1 cellular context compared by ENCODE assay signal in genomic region chr10:71212249-71213126, GRCh38.
TF ChIP-seq lines count a peak whose summit lies in the region.

UNC5B (plus strand) TSS chr10:71212570; CDS start chr10:71212986, 416 bp downstream.

TF ChIP-seq in WTC11, 78 proteins besides CTCF, POLR2A, EP300 and RAD21 (continued from another document and continues in another):
- TF ChIP-seq KAT7 (CRISPR knock-in tag; IDR thresholded peaks at IDR 0.05; ENCODE audit: borderline replicate concordance) (peak; percentile 75; the same call in 1 of the 2 replicates), AR (CRISPR knock-in tag; IDR thresholded peaks at IDR 0.05) (no peak), E2F5 (CRISPR knock-in tag; IDR thresholded peaks at IDR 0.05) (peak; percentile 80), ZNF219 (CRISPR knock-in tag; IDR thresholded peaks at IDR 0.05; ENCODE audit: borderline replicate concordance) (no peak), FOXP1 (CRISPR knock-in tag; IDR thresholded peaks at IDR 0.05; ENCODE audit: borderline replicate concordance) (peak; percentile 43; the same call in 1 of the 2 replicates), ERG (CRISPR knock-in tag; IDR thresholded peaks at IDR 0.05) (no peak), IRF1 (CRISPR knock-in tag; IDR thresholded peaks at IDR 0.05) (no peak), ZNF263 (CRISPR knock-in tag; IDR thresholded peaks at IDR 0.05; ENCODE audit: low read depth) (no peak), PRRX2 (CRISPR knock-in tag; IDR thresholded peaks at IDR 0.05) (no peak), PRDM15 (CRISPR knock-in tag; IDR thresholded peaks at IDR 0.05) (peak; percentile 90), ZNF281 (CRISPR knock-in tag; IDR thresholded peaks at IDR 0.05) (no peak), SP1 (CRISPR knock-in tag; conservative IDR thresholded peaks at IDR 0.05) (peak; percentile 95), NR2C2 (CRISPR knock-in tag; IDR thresholded peaks at IDR 0.05) (no peak), ZNF423 (CRISPR knock-in tag; IDR thresholded peaks at IDR 0.05) (no peak), HMGXB4 (CRISPR knock-in tag; IDR thresholded peaks at IDR 0.05) (peak; percentile 66; the same call in 1 of the 2 replicates), NFYB (CRISPR knock-in tag; conservative IDR thresholded peaks at IDR 0.05; ENCODE audit: low read depth) (no peak), ZNF396 (CRISPR knock-in tag; IDR thresholded peaks at IDR 0.05; ENCODE audit: borderline replicate concordance) (no peak), TEAD1 (CRISPR knock-in tag; IDR thresholded peaks at IDR 0.05) (no peak), PREB (CRISPR knock-in tag; IDR thresholded peaks at IDR 0.05; ENCODE audit: borderline replicate concordance) (no peak), MLX (CRISPR knock-in tag; IDR thresholded peaks at IDR 0.05) (no peak), E2F4 (CRISPR knock-in tag; IDR thresholded peaks at IDR 0.05; ENCODE audit: borderline replicate concordance, low read depth) (no peak), CDX4 (CRISPR knock-in tag; IDR thresholded peaks at IDR 0.05; ENCODE audit: borderline replicate concordance) (no peak), ZNF425 (CRISPR knock-in tag; conservative IDR thresholded peaks at IDR 0.05) (no peak), NR1H2 (CRISPR knock-in tag; IDR thresholded peaks at IDR 0.05) (no peak)
